Comparison of ENCODE assay signal across 27 cellular contexts in genomic region chr2:206349375-206349774, GRCh38.
"Had no signal": no experiment of that assay in that cellular context is flagged by ENCODE, and none has a peak within 500 bp of the region (broad histone marks: within the 10 kb centered on the region; RNA-seq: fewer than 3 reads in every experiment).

No MANE protein-coding gene starts in this region.

- H3K4me1 Mint-ChIP-seq: immature natural killer cell; memory B cell; mesothelial cell of epicardium; naive B cell; naive thymus-derived CD4-positive, alpha-beta T cell; naive thymus-derived CD8-positive, alpha-beta T cell had no signal

- H3K27ac ChIP-seq: hepatocyte, left lung, left ventricle myocardium inferior, lower lobe of right lung had no signal

- H3K9me3 ChIP-seq: left lung, lower lobe of right lung, mucosa of descending colon had no signal

- FAIRE-seq: islet of Langerhans, keratinocyte, kidney had no signal

- H3K4me3 Mint-ChIP-seq: immature natural killer cell; memory B cell; mesothelial cell of epicardium; naive B cell; naive thymus-derived CD4-positive, alpha-beta T cell; naive thymus-derived CD8-positive, alpha-beta T cell had no signal

- H3K27ac Mint-ChIP-seq: immature natural killer cell; memory B cell; mesothelial cell of epicardium; naive B cell; naive thymus-derived CD4-positive, alpha-beta T cell; naive thymus-derived CD8-positive, alpha-beta T cell had no signal

- H3K36me3 Mint-ChIP-seq: immature natural killer cell, mesothelial cell of epicardium had no signal

- H3K27me3 ChIP-seq: hepatocyte, left lung had no signal

- H3K4me1 ChIP-seq: left lung, left ventricle myocardium inferior, lower lobe of right lung had no signal

- H3K36me3 ChIP-seq: left lung, left ventricle myocardium inferior, lower lobe of right lung had no signal

- H3K4me2 ChIP-seq: hepatocyte had no signal

- H3K4me3 ChIP-seq: hepatocyte, left lung, left ventricle myocardium inferior, lower lobe of right lung, lung, mucosa of descending colon had no signal

- DNase-seq: hippocampal formation; hypothalamus; immature natural killer cell; islet precursor cell; kidney; kidney glomerular epithelial cell; left cardiac atrium; left colon; left lung; left ventricle myocardium inferior; left ventricle myocardium superior; lower lobe of right lung; mammary epithelial cell; mesenchymal stem cell; mesendoderm; midbrain; mucosa of descending colon; naive B cell; naive thymus-derived CD4-positive, alpha-beta T cell; naive thymus-derived CD8-positive, alpha-beta T cell had no signal

- ATAC-seq: left cardiac atrium; left colon; left lobe of liver; left lung; left ventricle myocardium superior; lower lobe of right lung; mucosa of descending colon; naive thymus-derived CD4-positive, alpha-beta T cell; naive thymus-derived CD8-positive, alpha-beta T cell had no signal
